In the genomic region with DNA sequence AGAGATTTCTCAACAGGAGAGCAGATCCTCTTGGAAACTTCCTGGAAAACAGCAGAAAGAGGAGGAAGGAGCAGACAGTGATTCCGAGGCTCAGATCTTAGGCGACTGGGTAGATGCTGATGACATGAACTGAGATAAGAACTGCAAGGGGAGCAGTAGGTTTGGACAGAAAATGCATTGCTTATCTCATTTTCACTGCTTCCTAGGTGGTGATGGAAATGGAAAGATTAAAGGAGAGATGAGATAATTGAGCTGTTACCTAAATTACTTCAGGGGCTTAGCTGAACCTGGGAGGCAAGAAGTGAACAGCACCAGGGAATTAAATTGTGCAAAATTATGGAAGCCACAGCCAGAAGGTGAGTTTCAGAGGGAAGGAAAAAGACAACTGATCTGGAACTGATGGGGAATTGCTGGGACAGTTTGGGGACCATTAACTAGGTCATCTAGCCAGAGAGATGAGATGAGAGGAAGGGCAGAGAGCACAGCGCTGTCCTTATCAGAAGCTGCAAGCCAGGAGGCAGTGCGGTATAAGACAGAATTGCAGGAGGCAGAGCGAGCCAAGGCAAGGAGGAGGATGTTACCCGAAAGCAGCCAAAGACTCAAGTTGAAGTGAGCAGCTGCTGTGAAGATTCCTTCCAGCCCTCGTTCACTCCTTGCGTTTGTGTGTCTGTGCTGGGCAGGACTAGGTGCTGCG, we compare ENCODE assay signal across 1 cellular context.
TF ChIP-seq lines count a peak whose summit lies in the region.

No MANE protein-coding gene starts in this region.

TF ChIP-seq in K562, 482 proteins besides CTCF, POLR2A, EP300 and RAD21 (continued from another document):
- TF ChIP-seq, protein P1, sequence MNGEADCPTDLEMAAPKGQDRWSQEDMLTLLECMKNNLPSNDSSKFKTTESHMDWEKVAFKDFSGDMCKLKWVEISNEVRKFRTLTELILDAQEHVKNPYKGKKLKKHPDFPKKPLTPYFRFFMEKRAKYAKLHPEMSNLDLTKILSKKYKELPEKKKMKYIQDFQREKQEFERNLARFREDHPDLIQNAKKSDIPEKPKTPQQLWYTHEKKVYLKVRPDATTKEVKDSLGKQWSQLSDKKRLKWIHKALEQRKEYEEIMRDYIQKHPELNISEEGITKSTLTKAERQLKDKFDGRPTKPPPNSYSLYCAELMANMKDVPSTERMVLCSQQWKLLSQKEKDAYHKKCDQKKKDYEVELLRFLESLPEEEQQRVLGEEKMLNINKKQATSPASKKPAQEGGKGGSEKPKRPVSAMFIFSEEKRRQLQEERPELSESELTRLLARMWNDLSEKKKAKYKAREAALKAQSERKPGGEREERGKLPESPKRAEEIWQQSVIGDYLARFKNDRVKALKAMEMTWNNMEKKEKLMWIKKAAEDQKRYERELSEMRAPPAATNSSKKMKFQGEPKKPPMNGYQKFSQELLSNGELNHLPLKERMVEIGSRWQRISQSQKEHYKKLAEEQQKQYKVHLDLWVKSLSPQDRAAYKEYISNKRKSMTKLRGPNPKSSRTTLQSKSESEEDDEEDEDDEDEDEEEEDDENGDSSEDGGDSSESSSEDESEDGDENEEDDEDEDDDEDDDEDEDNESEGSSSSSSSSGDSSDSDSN (IDR thresholded peaks at IDR 0.05; ENCODE audit: borderline replicate concordance in 1 of 2, low read depth in 2 of 2, low read length in 2 of 2) = no peak
- no peak for TF ChIP-seq XRCC3 (IDR thresholded peaks at IDR 0.05)
